ENCODE assay signal across 1 cellular context in genomic region chr21:36699026-36699545, GRCh38.
TF ChIP-seq lines count a peak whose summit lies in the region.

A gene with protein sequence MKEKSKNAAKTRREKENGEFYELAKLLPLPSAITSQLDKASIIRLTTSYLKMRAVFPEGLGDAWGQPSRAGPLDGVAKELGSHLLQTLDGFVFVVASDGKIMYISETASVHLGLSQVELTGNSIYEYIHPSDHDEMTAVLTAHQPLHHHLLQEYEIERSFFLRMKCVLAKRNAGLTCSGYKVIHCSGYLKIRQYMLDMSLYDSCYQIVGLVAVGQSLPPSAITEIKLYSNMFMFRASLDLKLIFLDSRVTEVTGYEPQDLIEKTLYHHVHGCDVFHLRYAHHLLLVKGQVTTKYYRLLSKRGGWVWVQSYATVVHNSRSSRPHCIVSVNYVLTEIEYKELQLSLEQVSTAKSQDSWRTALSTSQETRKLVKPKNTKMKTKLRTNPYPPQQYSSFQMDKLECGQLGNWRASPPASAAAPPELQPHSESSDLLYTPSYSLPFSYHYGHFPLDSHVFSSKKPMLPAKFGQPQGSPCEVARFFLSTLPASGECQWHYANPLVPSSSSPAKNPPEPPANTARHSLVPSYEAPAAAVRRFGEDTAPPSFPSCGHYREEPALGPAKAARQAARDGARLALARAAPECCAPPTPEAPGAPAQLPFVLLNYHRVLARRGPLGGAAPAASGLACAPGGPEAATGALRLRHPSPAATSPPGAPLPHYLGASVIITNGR (plus strand): TSS chr21:36699115. CDS start chr21:36699747, 632 bp downstream.

TF ChIP-seq in HepG2, 621 proteins besides CTCF, POLR2A, EP300 and RAD21 (continued from another document):
- TF ChIP-seq, protein P1, sequence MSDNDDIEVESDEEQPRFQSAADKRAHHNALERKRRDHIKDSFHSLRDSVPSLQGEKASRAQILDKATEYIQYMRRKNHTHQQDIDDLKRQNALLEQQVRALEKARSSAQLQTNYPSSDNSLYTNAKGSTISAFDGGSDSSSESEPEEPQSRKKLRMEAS (IDR thresholded peaks at IDR 0.05), result peak; percentile 67
- TF ChIP-seq, protein P2, sequence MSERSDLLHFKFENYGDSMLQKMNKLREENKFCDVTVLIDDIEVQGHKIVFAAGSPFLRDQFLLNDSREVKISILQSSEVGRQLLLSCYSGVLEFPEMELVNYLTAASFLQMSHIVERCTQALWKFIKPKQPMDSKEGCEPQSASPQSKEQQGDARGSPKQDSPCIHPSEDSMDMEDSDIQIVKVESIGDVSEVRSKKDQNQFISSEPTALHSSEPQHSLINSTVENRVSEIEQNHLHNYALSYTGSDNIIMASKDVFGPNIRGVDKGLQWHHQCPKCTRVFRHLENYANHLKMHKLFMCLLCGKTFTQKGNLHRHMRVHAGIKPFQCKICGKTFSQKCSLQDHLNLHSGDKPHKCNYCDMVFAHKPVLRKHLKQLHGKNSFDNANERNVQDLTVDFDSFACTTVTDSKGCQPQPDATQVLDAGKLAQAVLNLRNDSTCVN (CRISPR knock-in tag; IDR thresholded peaks at IDR 0.05; ENCODE audit: borderline replicate concordance), result no peak
- TF ChIP-seq TFDP1 (CRISPR knock-in tag; IDR thresholded peaks at IDR 0.05; ENCODE audit: borderline replicate concordance), result peak; percentile 31; the same call in 1 of the 2 replicates
- TF ChIP-seq AGO2 (optimal IDR thresholded peaks at IDR 0.05; ENCODE audit: low read depth, low read length), result no peak
- TF ChIP-seq ZBTB14 (CRISPR knock-in tag; IDR thresholded peaks at IDR 0.05), result 0 out of 2 replicates have a peak, but pooled peaks have one; percentile 12
- TF ChIP-seq SP5 (CRISPR knock-in tag; IDR thresholded peaks at IDR 0.05; ENCODE audit: borderline replicate concordance, low read depth), result peak; percentile 39; the same call in 1 of the 2 replicates
- TF ChIP-seq BHLHE40 (IDR thresholded peaks at IDR 0.05; ENCODE audit: low read length), result no peak
- 0 out of 2 replicates have a peak, but pooled peaks have one; percentile 21 for TF ChIP-seq PATZ1 (CRISPR knock-in tag; IDR thresholded peaks at IDR 0.05)
- TF ChIP-seq, protein P3, sequence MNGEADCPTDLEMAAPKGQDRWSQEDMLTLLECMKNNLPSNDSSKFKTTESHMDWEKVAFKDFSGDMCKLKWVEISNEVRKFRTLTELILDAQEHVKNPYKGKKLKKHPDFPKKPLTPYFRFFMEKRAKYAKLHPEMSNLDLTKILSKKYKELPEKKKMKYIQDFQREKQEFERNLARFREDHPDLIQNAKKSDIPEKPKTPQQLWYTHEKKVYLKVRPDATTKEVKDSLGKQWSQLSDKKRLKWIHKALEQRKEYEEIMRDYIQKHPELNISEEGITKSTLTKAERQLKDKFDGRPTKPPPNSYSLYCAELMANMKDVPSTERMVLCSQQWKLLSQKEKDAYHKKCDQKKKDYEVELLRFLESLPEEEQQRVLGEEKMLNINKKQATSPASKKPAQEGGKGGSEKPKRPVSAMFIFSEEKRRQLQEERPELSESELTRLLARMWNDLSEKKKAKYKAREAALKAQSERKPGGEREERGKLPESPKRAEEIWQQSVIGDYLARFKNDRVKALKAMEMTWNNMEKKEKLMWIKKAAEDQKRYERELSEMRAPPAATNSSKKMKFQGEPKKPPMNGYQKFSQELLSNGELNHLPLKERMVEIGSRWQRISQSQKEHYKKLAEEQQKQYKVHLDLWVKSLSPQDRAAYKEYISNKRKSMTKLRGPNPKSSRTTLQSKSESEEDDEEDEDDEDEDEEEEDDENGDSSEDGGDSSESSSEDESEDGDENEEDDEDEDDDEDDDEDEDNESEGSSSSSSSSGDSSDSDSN (CRISPR knock-in tag; IDR thresholded peaks at IDR 0.05), result peak; percentile 60; the same call in 1 of the 2 replicates
- no peak for TF ChIP-seq ZBTB38 (CRISPR knock-in tag; IDR thresholded peaks at IDR 0.05)
- no peak for TF ChIP-seq FOXK1 (CRISPR knock-in tag; IDR thresholded peaks at IDR 0.05; ENCODE audit: borderline replicate concordance, low read depth)
- TF ChIP-seq HDAC1 (CRISPR knock-in tag; IDR thresholded peaks at IDR 0.05), result 0 out of 2 replicates have a peak, but pooled peaks have one; percentile 8
- TF ChIP-seq, protein P4, sequence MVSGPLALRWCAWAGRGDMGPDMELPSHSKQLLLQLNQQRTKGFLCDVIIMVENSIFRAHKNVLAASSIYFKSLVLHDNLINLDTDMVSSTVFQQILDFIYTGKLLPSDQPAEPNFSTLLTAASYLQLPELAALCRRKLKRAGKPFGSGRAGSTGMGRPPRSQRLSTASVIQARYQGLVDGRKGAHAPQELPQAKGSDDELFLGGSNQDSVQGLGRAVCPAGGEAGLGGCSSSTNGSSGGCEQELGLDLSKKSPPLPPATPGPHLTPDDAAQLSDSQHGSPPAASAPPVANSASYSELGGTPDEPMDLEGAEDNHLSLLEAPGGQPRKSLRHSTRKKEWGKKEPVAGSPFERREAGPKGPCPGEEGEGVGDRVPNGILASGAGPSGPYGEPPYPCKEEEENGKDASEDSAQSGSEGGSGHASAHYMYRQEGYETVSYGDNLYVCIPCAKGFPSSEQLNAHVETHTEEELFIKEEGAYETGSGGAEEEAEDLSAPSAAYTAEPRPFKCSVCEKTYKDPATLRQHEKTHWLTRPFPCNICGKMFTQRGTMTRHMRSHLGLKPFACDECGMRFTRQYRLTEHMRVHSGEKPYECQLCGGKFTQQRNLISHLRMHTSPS (CRISPR knock-in tag; IDR thresholded peaks at IDR 0.05; ENCODE audit: low read depth), result no peak
